In the genomic region with DNA sequence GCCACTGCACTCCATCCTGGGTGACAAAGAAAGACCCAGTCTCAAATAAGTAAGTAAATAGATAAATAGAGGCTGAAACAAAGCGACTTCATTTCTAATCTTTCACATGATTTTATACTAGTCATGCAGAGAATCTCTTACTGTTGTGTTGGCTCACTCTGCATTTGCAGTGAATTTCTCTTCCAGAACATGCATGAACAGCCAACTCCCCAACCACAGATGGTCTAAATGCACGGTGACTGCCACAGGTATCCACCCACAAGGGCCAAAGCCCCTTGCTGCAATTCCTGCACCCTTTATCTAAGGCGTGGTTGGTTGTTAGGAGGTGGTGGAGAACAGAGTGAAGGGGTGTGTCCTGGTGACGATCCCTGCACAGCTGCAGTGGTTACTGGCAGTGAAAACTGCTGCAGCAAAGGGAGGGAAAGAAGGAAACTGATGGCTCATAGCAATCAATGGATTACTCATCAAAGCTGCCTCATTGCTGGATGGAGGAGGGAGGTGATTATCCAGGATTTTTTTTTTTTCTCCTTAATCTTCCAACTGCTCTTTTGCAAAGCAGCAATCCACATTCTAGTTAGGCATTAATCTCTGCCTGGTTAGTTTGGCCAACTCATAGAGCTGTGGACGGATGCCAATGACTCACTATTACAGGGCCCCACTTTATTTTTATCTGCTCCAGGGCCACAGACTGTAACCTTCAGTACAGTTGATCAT, we compare ENCODE assay signal across 7 cellular contexts. TPM values are rescaled to one million over a fixed set of nuclear protein-coding genes. Genes with fewer than 3 reads are reported as not detected.
DNase-seq lines count a peak whose midpoint lies in the region; ATAC-seq and TF ChIP-seq lines count a peak whose summit lies in the region.

No MANE protein-coding gene starts in this region.

- CTCF ChIA-PET in GM10248 (lab: Yijun Ruan, JAX), result interaction anchor here (1.4 to 1.6 kb wide), 2 partner anchors 27 to 50 kb away, joined by 4 read pairs; no protein-coding TSS in a partner anchor

- intact Hi-C loops in left colon (cut with DNase I, micrococcal nuclease), result no loop called here
- intact Hi-C loops in uterus (cut with DNase I; ENCODE audit: low total_unique reads), result no loop called here

- peak; percentile 16 for DNase-seq in GM10248 (ENCODE audit: extremely low spot score)
- DNase-seq in LHCN-M2 (ENCODE audit: low read depth), result peak; percentile 97
- DNase-seq in astrocyte of the spinal cord (ENCODE audit: low read depth, low spot score), result peak; percentile 96
- peak; percentile 68 to 87 for DNase-seq in left colon
- peak; percentile 54 to 65 for DNase-seq in uterus

- POLR2A ChIA-PET in GM10248 (lab: Yijun Ruan, JAX), result no interaction called here

- ATAC-seq in GM21526 (IDR thresholded peaks at IDR 0.05; ENCODE audit: low FRiP score, unreplicated experiment) (peak; percentile 26), left colon (peak; percentile 90), HG02973 (IDR thresholded peaks at IDR 0.05; ENCODE audit: unreplicated experiment) (no peak)

- no peak for TF ChIP-seq POLR2A in uterus (IDR thresholded peaks at IDR 0.05)

- TF ChIP-seq CTCF in GM10248 (IDR thresholded peaks at IDR 0.05; ENCODE audit: control extremely low read depth, extremely low read depth, low read depth, missing control alignments) (no peak), astrocyte of the spinal cord (IDR thresholded peaks at IDR 0.05; ENCODE audit: low read depth, low read length) (no peak), uterus (IDR thresholded peaks at IDR 0.05) (no peak)

- no peaks in the 10 kb centered on the region for H3K27me3 ChIP-seq in uterus

- H3K9me3 ChIP-seq in uterus, result no peaks in the 10 kb centered on the region

- H3K27ac ChIP-seq in uterus, result peak overlapping the region; percentile 39 to 42

- peaks cover 0 to 16% of the 10 kb centered on the region in 2 donors for H3K4me1 ChIP-seq in uterus

- no peaks in the 10 kb centered on the region for H3K36me3 ChIP-seq in uterus

- in situ Hi-C loops in astrocyte of the spinal cord (cut with HindIII; ENCODE audit: low sequenced_read_pairs), result no loop called here

- H3K4me3 ChIP-seq in astrocyte of the spinal cord (ENCODE audit: low read depth, low read length), result no peak overlapping the region
- no peak overlapping the region for H3K4me3 ChIP-seq in uterus

RNA-seq across cellular contexts. Expression of gene PRTFDC1, which starts 50.6 kb away (rescaled TPM):
- total RNA-seq in LHCN-M2 (2014; rRNA removed) (1.6 and 2.2 TPM in 2 replicates), left colon (1 to 10 TPM; 6.2 to 6.6 TPM), uterus (10 to 100 TPM in 2 of 4 donors, 1 to 10 TPM in 2; 1.3 to 38.7 (median 20.3) TPM)
- 1.3 TPM for polyA plus RNA-seq in LHCN-M2 (2012)

Comparison
In these comparisons a context has a peak if more than half of its experiments do, and no peak if none do; other contexts are left out.
1. DNase-seq: peak in every context shown above with its lines; median percentile 97 in LHCN-M2; 96 in astrocyte of the spinal cord; 78 in left colon; 60 in uterus; 16 in GM10248.